ENCODE assay signal across 1 cellular context in the genomic region with DNA sequence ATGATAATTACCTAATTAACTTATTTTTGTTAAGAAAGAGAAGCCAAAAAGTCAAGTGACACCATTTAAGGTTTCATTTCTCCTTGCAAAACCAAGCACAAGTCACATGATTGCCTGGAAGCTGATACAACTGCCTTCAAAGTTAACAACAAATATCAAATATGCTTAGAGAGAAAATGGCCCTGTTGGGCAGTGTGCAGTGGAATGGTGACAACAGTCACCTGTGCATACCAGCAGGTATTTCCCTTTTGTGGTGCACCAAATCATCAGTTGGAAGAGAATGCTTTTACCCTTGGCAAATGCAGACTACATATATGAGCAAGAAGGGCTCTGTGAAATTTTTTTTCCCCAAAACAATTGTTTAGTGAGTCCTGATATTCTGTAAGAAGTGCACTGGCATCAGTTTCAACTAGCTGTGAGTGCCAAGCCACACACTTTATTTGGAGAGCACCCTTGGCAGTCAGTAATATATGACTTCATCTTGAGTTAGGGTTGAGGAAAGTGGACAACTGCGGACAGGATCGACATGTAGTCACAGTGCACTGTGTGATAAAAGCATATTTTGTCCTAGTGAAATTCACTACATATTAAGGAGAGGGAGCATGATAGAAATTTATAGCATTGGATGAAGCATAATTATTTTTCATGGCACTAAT.
TF ChIP-seq lines count a peak whose summit lies in the region.

No MANE protein-coding gene starts in this region.

TF ChIP-seq in SK-N-SH, 30 proteins besides CTCF, POLR2A, EP300 and RAD21 (continued from another document):
- TF ChIP-seq, protein P1, sequence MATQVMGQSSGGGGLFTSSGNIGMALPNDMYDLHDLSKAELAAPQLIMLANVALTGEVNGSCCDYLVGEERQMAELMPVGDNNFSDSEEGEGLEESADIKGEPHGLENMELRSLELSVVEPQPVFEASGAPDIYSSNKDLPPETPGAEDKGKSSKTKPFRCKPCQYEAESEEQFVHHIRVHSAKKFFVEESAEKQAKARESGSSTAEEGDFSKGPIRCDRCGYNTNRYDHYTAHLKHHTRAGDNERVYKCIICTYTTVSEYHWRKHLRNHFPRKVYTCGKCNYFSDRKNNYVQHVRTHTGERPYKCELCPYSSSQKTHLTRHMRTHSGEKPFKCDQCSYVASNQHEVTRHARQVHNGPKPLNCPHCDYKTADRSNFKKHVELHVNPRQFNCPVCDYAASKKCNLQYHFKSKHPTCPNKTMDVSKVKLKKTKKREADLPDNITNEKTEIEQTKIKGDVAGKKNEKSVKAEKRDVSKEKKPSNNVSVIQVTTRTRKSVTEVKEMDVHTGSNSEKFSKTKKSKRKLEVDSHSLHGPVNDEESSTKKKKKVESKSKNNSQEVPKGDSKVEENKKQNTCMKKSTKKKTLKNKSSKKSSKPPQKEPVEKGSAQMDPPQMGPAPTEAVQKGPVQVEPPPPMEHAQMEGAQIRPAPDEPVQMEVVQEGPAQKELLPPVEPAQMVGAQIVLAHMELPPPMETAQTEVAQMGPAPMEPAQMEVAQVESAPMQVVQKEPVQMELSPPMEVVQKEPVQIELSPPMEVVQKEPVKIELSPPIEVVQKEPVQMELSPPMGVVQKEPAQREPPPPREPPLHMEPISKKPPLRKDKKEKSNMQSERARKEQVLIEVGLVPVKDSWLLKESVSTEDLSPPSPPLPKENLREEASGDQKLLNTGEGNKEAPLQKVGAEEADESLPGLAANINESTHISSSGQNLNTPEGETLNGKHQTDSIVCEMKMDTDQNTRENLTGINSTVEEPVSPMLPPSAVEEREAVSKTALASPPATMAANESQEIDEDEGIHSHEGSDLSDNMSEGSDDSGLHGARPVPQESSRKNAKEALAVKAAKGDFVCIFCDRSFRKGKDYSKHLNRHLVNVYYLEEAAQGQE (IDR thresholded peaks at IDR 0.05; ENCODE audit: low read depth, low read length) = 0 out of 2 replicates have a peak, but pooled peaks have one; percentile 25
- TF ChIP-seq SIN3A (IDR thresholded peaks at IDR 0.05; ENCODE audit: borderline replicate concordance, low read depth, low read length) (no peak), TCF12 (IDR thresholded peaks at IDR 0.05) (peak; percentile 35), RFX5 (IDR thresholded peaks at IDR 0.05; ENCODE audit: low read length) (no peak), TEAD4 (IDR thresholded peaks at IDR 0.05; ENCODE audit: borderline replicate concordance, insufficient read depth) (no peak), EZH2phosphoT487 (IDR thresholded peaks at IDR 0.05; ENCODE audit: borderline replicate concordance, low read depth) (no peak), RXRA (IDR thresholded peaks at IDR 0.05; ENCODE audit: borderline replicate concordance, low read depth) (no peak), POLR2AphosphoS5 (IDR thresholded peaks at IDR 0.05; ENCODE audit: low read depth, low read length) (no peak), GABPA (IDR thresholded peaks at IDR 0.05; ENCODE audit: low read depth) (no peak), NFIC (IDR thresholded peaks at IDR 0.05; ENCODE audit: borderline replicate concordance) (peak; percentile 64), SMC3 (IDR thresholded peaks at IDR 0.05; ENCODE audit: low read depth, low read length) (no peak), CHD2 (IDR thresholded peaks at IDR 0.05; ENCODE audit: low read length, partially characterized antibody) (no peak), YY1 (IDR thresholded peaks at IDR 0.05; ENCODE audit: low read depth) (no peak)
- TF ChIP-seq, protein P2, sequence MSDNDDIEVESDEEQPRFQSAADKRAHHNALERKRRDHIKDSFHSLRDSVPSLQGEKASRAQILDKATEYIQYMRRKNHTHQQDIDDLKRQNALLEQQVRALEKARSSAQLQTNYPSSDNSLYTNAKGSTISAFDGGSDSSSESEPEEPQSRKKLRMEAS (IDR thresholded peaks at IDR 0.05; ENCODE audit: low read depth) = no peak
- TF ChIP-seq, protein P3, sequence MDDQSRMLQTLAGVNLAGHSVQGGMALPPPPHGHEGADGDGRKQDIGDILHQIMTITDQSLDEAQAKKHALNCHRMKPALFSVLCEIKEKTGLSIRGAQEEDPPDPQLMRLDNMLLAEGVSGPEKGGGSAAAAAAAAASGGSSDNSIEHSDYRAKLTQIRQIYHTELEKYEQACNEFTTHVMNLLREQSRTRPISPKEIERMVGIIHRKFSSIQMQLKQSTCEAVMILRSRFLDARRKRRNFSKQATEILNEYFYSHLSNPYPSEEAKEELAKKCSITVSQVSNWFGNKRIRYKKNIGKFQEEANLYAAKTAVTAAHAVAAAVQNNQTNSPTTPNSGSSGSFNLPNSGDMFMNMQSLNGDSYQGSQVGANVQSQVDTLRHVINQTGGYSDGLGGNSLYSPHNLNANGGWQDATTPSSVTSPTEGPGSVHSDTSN (IDR thresholded peaks at IDR 0.05) = peak; percentile 65
- TF ChIP-seq, protein P4, sequence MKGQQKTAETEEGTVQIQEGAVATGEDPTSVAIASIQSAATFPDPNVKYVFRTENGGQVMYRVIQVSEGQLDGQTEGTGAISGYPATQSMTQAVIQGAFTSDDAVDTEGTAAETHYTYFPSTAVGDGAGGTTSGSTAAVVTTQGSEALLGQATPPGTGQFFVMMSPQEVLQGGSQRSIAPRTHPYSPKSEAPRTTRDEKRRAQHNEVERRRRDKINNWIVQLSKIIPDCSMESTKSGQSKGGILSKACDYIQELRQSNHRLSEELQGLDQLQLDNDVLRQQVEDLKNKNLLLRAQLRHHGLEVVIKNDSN (IDR thresholded peaks at IDR 0.05; ENCODE audit: borderline replicate concordance, low read depth) = no peak
- TF ChIP-seq, protein P5, sequence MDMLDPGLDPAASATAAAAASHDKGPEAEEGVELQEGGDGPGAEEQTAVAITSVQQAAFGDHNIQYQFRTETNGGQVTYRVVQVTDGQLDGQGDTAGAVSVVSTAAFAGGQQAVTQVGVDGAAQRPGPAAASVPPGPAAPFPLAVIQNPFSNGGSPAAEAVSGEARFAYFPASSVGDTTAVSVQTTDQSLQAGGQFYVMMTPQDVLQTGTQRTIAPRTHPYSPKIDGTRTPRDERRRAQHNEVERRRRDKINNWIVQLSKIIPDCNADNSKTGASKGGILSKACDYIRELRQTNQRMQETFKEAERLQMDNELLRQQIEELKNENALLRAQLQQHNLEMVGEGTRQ (IDR thresholded peaks at IDR 0.05; ENCODE audit: borderline replicate concordance, low read depth, low read length) = no peak
